Comparison of ENCODE assay signal across 1 cellular context in genomic region chr13:27138457-27139093, GRCh38.
TF ChIP-seq lines count a peak whose summit lies in the region.

No MANE protein-coding gene starts in this region.

TF ChIP-seq in GM12878, 131 proteins besides CTCF, POLR2A, EP300 and RAD21 (continued from another document):
- TF ChIP-seq ZNF687 (IDR thresholded peaks at IDR 0.05), result peak; percentile 73; the same call in 1 of the 2 replicates
- no peak for TF ChIP-seq HDAC6 (IDR thresholded peaks at IDR 0.05; ENCODE audit: unreplicated experiment)
- no peak for TF ChIP-seq ZSCAN29 (IDR thresholded peaks at IDR 0.05)
- peak; percentile 75; the same call in 1 of the 2 replicates for TF ChIP-seq ZNF592 (IDR thresholded peaks at IDR 0.05)
TF ChIP-seq in GM12878: peak in this region for 3.
